ENCODE assay signal across 10 cellular contexts in genomic region chr3:171874251-171874679, GRCh38. TPM values are rescaled to one million over a fixed set of nuclear protein-coding genes. Genes with fewer than 3 reads are reported as not detected.
DNase-seq lines count a peak whose midpoint lies in the region; ATAC-seq and TF ChIP-seq lines count a peak whose summit lies in the region.
"Had no signal": no experiment of that assay in that cellular context is flagged by ENCODE, and none has a peak within 500 bp of the region (broad histone marks: within the 10 kb centered on the region; RNA-seq: fewer than 3 reads in every experiment).

No MANE protein-coding gene starts in this region.

- 2% methylated on average over 2 of the region's 2 CpGs for WGBS in SK-N-SH (ENCODE audit: low lambda C conversion rate)

- DNase-seq in GM04503 (ENCODE audit: low read depth) = peak; percentile 96
- DNase-seq in SK-N-SH = no peak
- DNase-seq in glomerular visceral epithelial cell (ENCODE audit: extremely low spot score) = peak; percentile 97
- DNase-seq in renal cortical epithelial cell (ENCODE audit: low read depth) = peak; percentile 99
- no peak for DNase-seq in Kasumi-1 (lab: John Stamatoyannopoulos, UW)
- DNase-seq in NCI-H1105 treated with DMSO at 0.1 percent for 48 hours (lab: John Stamatoyannopoulos, UW) = no peak
- no peak for DNase-seq in germinal center (ENCODE audit: low spot score)

- 0 out of 2 replicates have a peak overlapping the region, but pooled peaks have one; percentile 12 for H2AFZ ChIP-seq in SK-N-SH (ENCODE audit: low read depth)

- H3K9ac ChIP-seq in SK-N-SH = peak overlapping the region; percentile 57

- H3K27ac ChIP-seq in SK-N-SH (ENCODE audit: low read depth in 2 of 2, low read length in 1 of 2) = peak overlapping the region; percentile 89 to 94

- peaks cover 5 to 37% of the 10 kb centered on the region in 2 experiments for H3K4me1 ChIP-seq in SK-N-SH (ENCODE audit: control insufficient read depth in 1 of 2, insufficient read depth in 2 of 2, low read depth in 1 of 2, low read length in 1 of 2)

- H3K27me3 ChIP-seq in SK-N-SH (ENCODE audit: insufficient read depth) = no peaks in the 10 kb centered on the region

- no peak overlapping the region for H3K4me3 ChIP-seq in SK-N-SH (ENCODE audit: low read depth in 2 of 2, low read length in 1 of 2)
- H3K4me3 ChIP-seq: GM12878 had no signal

- CTCF ChIA-PET in SK-N-SH (lab: Yijun Ruan, JAX) = interaction anchor here (1.0 kb wide), 1 partner anchor 8 kb away, joined by 4 read pairs; no protein-coding TSS in a partner anchor

- H3K36me3 ChIP-seq in SK-N-SH (replicated peaks in 1 of 2; ENCODE audit: control insufficient read depth in 1 of 2, insufficient read depth in 2 of 2, low read length in 1 of 2) = no peaks in the 10 kb centered on the region

- TF ChIP-seq RAD21 in SK-N-SH (IDR thresholded peaks at IDR 0.05; ENCODE audit: low read length) = no peak

- no peak for ATAC-seq in GM21515 (IDR thresholded peaks at IDR 0.05; ENCODE audit: unreplicated experiment)
- ATAC-seq: GM12878 had no signal

- H3K9me3 ChIP-seq in SK-N-SH = no peaks in the 10 kb centered on the region

- POLR2A ChIA-PET in SK-N-SH (lab: Yijun Ruan, JAX) = no interaction called here

- no peaks in the 10 kb centered on the region for H3K79me2 ChIP-seq in SK-N-SH (ENCODE audit: insufficient read depth)

- TF ChIP-seq EP300 in SK-N-SH (IDR thresholded peaks at IDR 0.05; ENCODE audit: borderline replicate concordance in 1 of 2, low read depth in 1 of 2, low read length in 1 of 2) = peak; percentile 32 to 85; a peak in 3 of 4 replicates

- H3F3A ChIP-seq in SK-N-SH (replicated peaks; ENCODE audit: insufficient read depth) = peaks cover 33% of the 10 kb centered on the region

- H3K9me2 ChIP-seq in SK-N-SH = no peaks in the 10 kb centered on the region

- peak overlapping the region; percentile 42 for H3K4me2 ChIP-seq in SK-N-SH

- no peaks in the 10 kb centered on the region for H4K20me1 ChIP-seq in SK-N-SH (ENCODE audit: insufficient read depth)

- no peak for TF ChIP-seq CTCF in SK-N-SH (IDR thresholded peaks at IDR 0.05)

TF ChIP-seq in SK-N-SH, 30 proteins besides CTCF, POLR2A, EP300 and RAD21:
- TF ChIP-seq PBX3 (IDR thresholded peaks at IDR 0.05) (peak; percentile 81), YY1 (IDR thresholded peaks at IDR 0.05; ENCODE audit: low read depth) (peak; percentile 34; the same call in 1 of the 2 replicates), JUND (IDR thresholded peaks at IDR 0.05) (peak; percentile 63), CHD2 (IDR thresholded peaks at IDR 0.05; ENCODE audit: low read length, partially characterized antibody) (no peak), POLR2AphosphoS5 (IDR thresholded peaks at IDR 0.05; ENCODE audit: low read depth, low read length) (peak; percentile 76; the same call in 1 of the 2 replicates), MAX (IDR thresholded peaks at IDR 0.05; ENCODE audit: low read depth) (peak; percentile 38; the same call in 1 of the 2 replicates), GABPA (IDR thresholded peaks at IDR 0.05; ENCODE audit: low read depth) (no peak), FOXM1 (IDR thresholded peaks at IDR 0.05; ENCODE audit: low read depth) (0 out of 2 replicates have a peak, but pooled peaks have one; percentile 58), MEF2A (IDR thresholded peaks at IDR 0.05; ENCODE audit: borderline replicate concordance, low read depth) (no peak), TEAD4 (IDR thresholded peaks at IDR 0.05; ENCODE audit: borderline replicate concordance, insufficient read depth) (peak; percentile 72), SIN3A (IDR thresholded peaks at IDR 0.05; ENCODE audit: borderline replicate concordance, low read depth, low read length) (0 out of 2 replicates have a peak, but pooled peaks have one; percentile 60), NFIC (IDR thresholded peaks at IDR 0.05; ENCODE audit: borderline replicate concordance) (peak; percentile 81), TAF1 (IDR thresholded peaks at IDR 0.05; ENCODE audit: borderline replicate concordance, low read depth, low read length) (peak; percentile 85), GATA2 (CRISPR knock-in tag; IDR thresholded peaks at IDR 0.05) (no peak), TCF12 (IDR thresholded peaks at IDR 0.05) (peak; percentile 81), REST (IDR thresholded peaks at IDR 0.05; ENCODE audit: low read depth, low read length) (0 out of 2 replicates have a peak, but pooled peaks have one; percentile 20), FOSL2 (IDR thresholded peaks at IDR 0.05; ENCODE audit: borderline replicate concordance, low read depth) (peak; percentile 51; the same call in 1 of the 2 replicates)

RNA-seq across cellular contexts. Expression of gene TMEM212, which starts 31.1 kb away (rescaled TPM):
- not detected in 2 replicates for polyA plus RNA-seq in SK-N-SH (2012; rRNA removed)
- polyA plus RNA-seq in SK-N-SH (2012; cell fraction: cytosol; rRNA removed) = not detected in 2 replicates
- not detected in 2 replicates for polyA plus RNA-seq in SK-N-SH (2012; cell fraction: nucleus; rRNA removed)
- not detected in 2 replicates for total RNA-seq in renal cortical epithelial cell
- total RNA-seq: GM12878, mononuclear cell had no signal
- polyA plus RNA-seq: GM12878 had no signal

Comparison
In these comparisons a context has a peak if more than half of its experiments do, and no peak if none do; other contexts are left out.
1. DNase-seq: peak in GM04503 (single experiment), glomerular visceral epithelial cell (single experiment) and renal cortical epithelial cell (single experiment); none in SK-N-SH (single experiment), Kasumi-1 (0 of 2), NCI-H1105 treated with DMSO at 0.1 percent for 48 hours (single experiment) and germinal center (single experiment).